Comparison of ENCODE assay signal across 17 cellular contexts in genomic region chr11:10651579-10652361, GRCh38. TPM values are rescaled to one million over a fixed set of nuclear protein-coding genes. Genes with fewer than 3 reads are reported as not detected.
DNase-seq lines count a peak whose midpoint lies in the region; ATAC-seq and TF ChIP-seq lines count a peak whose summit lies in the region.
"Had no signal": no experiment of that assay in that cellular context is flagged by ENCODE, and none has a peak within 500 bp of the region (broad histone marks: within the 10 kb centered on the region; RNA-seq: fewer than 3 reads in every experiment).

No MANE protein-coding gene starts in this region.

- H3K14ac ChIP-seq in mesenchymal stem cell (ENCODE audit: low read length in 2 of 2), result peak overlapping the region in 1 of 2 experiments; percentile 6

- ATAC-seq in Right ventricle myocardium inferior (no peak), Right ventricle myocardium superior (ENCODE audit: poor library complexity) (no peak)
- no peak for ATAC-seq in activated CD4-positive, alpha-beta T cell treated with anti-CD3 and anti-CD28 coated beads for 36 hours
- ATAC-seq: A549; activated CD8-positive, alpha-beta memory T cell treated with anti-CD3 and anti-CD28 coated beads, Interleukin-2, amount 10 ng/mL, durations not matched to agents 7 days and 5 days; left lobe of liver; SK-N-SH treated with all-trans-retinoic acid at 6 μM for 48 hours had no signal

- H3K27me3 ChIP-seq in mesenchymal stem cell (ENCODE audit: control insufficient read depth in 1 of 2, insufficient read depth in 1 of 2, low read length in 2 of 2), result no peaks in the 10 kb centered on the region
- H3K27me3 ChIP-seq in vagina, result no peaks in the 10 kb centered on the region

- peak overlapping the region; percentile 98 for H4K91ac ChIP-seq in mesenchymal stem cell (ENCODE audit: low read length)

- H3K4ac ChIP-seq in mesenchymal stem cell (ENCODE audit: low read depth in 1 of 2, low read length in 2 of 2), result peak overlapping the region; percentile 69 to 95

- peak overlapping the region in 1 of 2 experiments; percentile 76 for H2BK12ac ChIP-seq in mesenchymal stem cell (ENCODE audit: low read length in 2 of 2)

- H3K27ac Mint-ChIP-seq in activated CD4-positive, alpha-beta T cell treated with anti-CD3 and anti-CD28 coated beads for 36 hours, result no peak overlapping the region
- H3K27ac Mint-ChIP-seq: activated CD8-positive, alpha-beta memory T cell treated with anti-CD3 and anti-CD28 coated beads, Interleukin-2, amount 10 ng/mL, durations not matched to agents 7 days and 5 days; activated naive CD4-positive, alpha-beta T cell treated with anti-CD3 and anti-CD28 coated beads, Interleukin-2, amount 10 ng/mL, durations not matched to agents 7 days and 5 days; H9 had no signal

- no peak overlapping the region for H2AFZ ChIP-seq in mesenchymal stem cell (ENCODE audit: low read depth, low read length)

- H3K27ac ChIP-seq in mesenchymal stem cell (ENCODE audit: low read length, poor library complexity, severe bottlenecking), result peak overlapping the region; percentile 1
- H3K27ac ChIP-seq in vagina, result peak overlapping the region; percentile 20

- H2BK15ac ChIP-seq in mesenchymal stem cell (ENCODE audit: low read depth, poor library complexity, severe bottlenecking), result peak overlapping the region; percentile 87

- H3K79me1 ChIP-seq in mesenchymal stem cell (replicated peaks; ENCODE audit: low read length, poor library complexity, severe bottlenecking), result peaks cover 3% of the 10 kb centered on the region

- H2AK5ac ChIP-seq in mesenchymal stem cell (ENCODE audit: low read length, severe bottlenecking), result no peak overlapping the region

- H3K4me3 Mint-ChIP-seq in activated CD4-positive, alpha-beta T cell treated with anti-CD3 and anti-CD28 coated beads for 36 hours, result no peak overlapping the region
- H3K4me3 Mint-ChIP-seq: activated CD8-positive, alpha-beta memory T cell treated with anti-CD3 and anti-CD28 coated beads, Interleukin-2, amount 10 ng/mL, durations not matched to agents 7 days and 5 days; activated naive CD4-positive, alpha-beta T cell treated with anti-CD3 and anti-CD28 coated beads, Interleukin-2, amount 10 ng/mL, durations not matched to agents 7 days and 5 days; H9; nephron progenitor cell had no signal

- H3K23ac ChIP-seq in mesenchymal stem cell (ENCODE audit: low read length in 2 of 2), result peak overlapping the region in 1 of 2 experiments; percentile 14

- intact Hi-C loops in Right ventricle myocardium inferior (cut with DNase I) (loop anchor here (10.0 kb wide), 2 partner anchors 87 to 137 kb away; partner anchors contain the start of gene LYVE1), Right ventricle myocardium superior (cut with DNase I) (loop anchor here (10.0 kb wide), 2 partner anchors 137 to 247 kb away; no protein-coding TSS in a partner anchor), vagina (cut with DNase I) (no loop called here)
- intact Hi-C loops in activated CD4-positive, alpha-beta T cell treated with anti-CD3 and anti-CD28 coated beads for 36 hours (cut with DNase I, micrococcal nuclease), result no loop called here

- peaks cover 1% of the 10 kb centered on the region for H3K4me1 Mint-ChIP-seq in activated CD4-positive, alpha-beta T cell treated with anti-CD3 and anti-CD28 coated beads for 36 hours

- POLR2A ChIA-PET in activated CD4-positive, alpha-beta T cell treated with anti-CD3 and anti-CD28 coated beads for 36 hours (lab: Charles Lee), result no interaction called here

- no peaks in the 10 kb centered on the region for H3K27me3 Mint-ChIP-seq in activated CD4-positive, alpha-beta T cell treated with anti-CD3 and anti-CD28 coated beads for 36 hours
- H3K27me3 Mint-ChIP-seq: activated CD8-positive, alpha-beta memory T cell treated with anti-CD3 and anti-CD28 coated beads, Interleukin-2, amount 10 ng/mL, durations not matched to agents 7 days and 5 days had no signal

- peak overlapping the region; percentile 22 for H2BK120ac ChIP-seq in mesenchymal stem cell (ENCODE audit: low read depth, low read length)

- DNase-seq in Right ventricle myocardium inferior (ENCODE audit: missing footprints) (peak; percentile 61), Right ventricle myocardium superior (no peak), SW480 (ENCODE audit: low spot score) (peak; percentile 68), mesenchymal stem cell (peak; percentile 67), vagina (ENCODE audit: extremely low spot score in 2 of 2) (no peak), glomerular visceral epithelial cell (ENCODE audit: extremely low spot score) (no peak), HCEC 1CT (no peak)
- DNase-seq in activated CD4-positive, alpha-beta T cell treated with anti-CD3 and anti-CD28 coated beads for 36 hours, result no peak
- DNase-seq: activated CD8-positive, alpha-beta memory T cell treated with anti-CD3 and anti-CD28 coated beads, Interleukin-2, amount 10 ng/mL, durations not matched to agents 7 days and 5 days; activated naive CD4-positive, alpha-beta T cell treated with anti-CD3 and anti-CD28 coated beads, Interleukin-2, amount 10 ng/mL, durations not matched to agents 7 days and 5 days; central memory CD4-positive, alpha-beta T cell; H9; NCI-H1048; nephron progenitor cell had no signal

- H3K4me1 ChIP-seq in mesenchymal stem cell (ENCODE audit: control insufficient read depth, insufficient read depth, low read depth, low read length) (peaks cover 18% of the 10 kb centered on the region), vagina (peaks cover 62% of the 10 kb centered on the region)

- no peak for TF ChIP-seq CTCF in vagina (IDR thresholded peaks at IDR 0.05)

- H3K9me3 ChIP-seq in mesenchymal stem cell (ENCODE audit: control insufficient read depth, low read length) (no peaks in the 10 kb centered on the region), vagina (no peaks in the 10 kb centered on the region)
- H3K9me3 ChIP-seq: A549 had no signal

- H3K36me3 ChIP-seq in mesenchymal stem cell (ENCODE audit: control insufficient read depth in 1 of 2, insufficient read depth in 2 of 2, low read depth in 1 of 2, low read length in 2 of 2), result peaks cover 0 to 5% of the 10 kb centered on the region in 2 experiments
- H3K36me3 ChIP-seq in vagina, result no peaks in the 10 kb centered on the region

- H3K4me2 ChIP-seq in mesenchymal stem cell (ENCODE audit: low read length, poor library complexity, severe bottlenecking), result no peak overlapping the region
- H3K4me2 ChIP-seq: A549 had no signal

- no peaks in the 10 kb centered on the region for H3K36me3 Mint-ChIP-seq in activated CD4-positive, alpha-beta T cell treated with anti-CD3 and anti-CD28 coated beads for 36 hours (ENCODE audit: low read depth)
- H3K36me3 Mint-ChIP-seq: activated CD8-positive, alpha-beta memory T cell treated with anti-CD3 and anti-CD28 coated beads, Interleukin-2, amount 10 ng/mL, durations not matched to agents 7 days and 5 days; activated naive CD4-positive, alpha-beta T cell treated with anti-CD3 and anti-CD28 coated beads, Interleukin-2, amount 10 ng/mL, durations not matched to agents 7 days and 5 days had no signal

- CTCF ChIA-PET in activated CD4-positive, alpha-beta T cell treated with anti-CD3 and anti-CD28 coated beads for 36 hours (lab: Charles Lee), result interaction anchor here (0.8 to 4.5 kb wide), 4 partner anchors 19 to 246 kb away, joined by 3 to 21 read pairs (median 4); partner anchors contain the start of gene RNF141

- peak overlapping the region; percentile 37 to 76 for H3K18ac ChIP-seq in mesenchymal stem cell (ENCODE audit: low read depth in 1 of 2, low read length in 2 of 2)

- no peak overlapping the region for H3K9ac ChIP-seq in mesenchymal stem cell (ENCODE audit: low read length)

- no peaks in the 10 kb centered on the region for H3K9me3 Mint-ChIP-seq in activated CD4-positive, alpha-beta T cell treated with anti-CD3 and anti-CD28 coated beads for 36 hours (ENCODE audit: low read depth)
- H3K9me3 Mint-ChIP-seq: activated naive CD4-positive, alpha-beta T cell treated with anti-CD3 and anti-CD28 coated beads, Interleukin-2, amount 10 ng/mL, durations not matched to agents 7 days and 5 days; H9; nephron progenitor cell had no signal

- peak overlapping the region; percentile 96 for H4K8ac ChIP-seq in mesenchymal stem cell (ENCODE audit: low read length)

- no peak for TF ChIP-seq POLR2A in vagina (IDR thresholded peaks at IDR 0.05)

- WGBS in mesenchymal stem cell, result 74% methylated on average over 15 of the region's 15 CpGs

- H2BK5ac ChIP-seq in mesenchymal stem cell (ENCODE audit: low read depth, low read length, poor library complexity, severe bottlenecking), result no peak overlapping the region

- no peak overlapping the region for H3K4me3 ChIP-seq in mesenchymal stem cell (ENCODE audit: insufficient read depth in 1 of 2, low read depth in 1 of 2, low read length in 2 of 2)
- H3K4me3 ChIP-seq in vagina, result no peak overlapping the region
- H3K4me3 ChIP-seq: A549 had no signal

RNA-seq across cellular contexts. Expression of gene IRAG1, which starts 41.8 kb away (rescaled TPM):
- total RNA-seq in Right ventricle myocardium inferior (5.9 TPM), Right ventricle myocardium superior (4.5 TPM), vagina (18.2 TPM)
- polyA plus RNA-seq in mesenchymal stem cell (2013, experiment 1 of 2), result 21.1 TPM
- 20.4 TPM for polyA plus RNA-seq in mesenchymal stem cell (2013, experiment 2 of 2)
- total RNA-seq in activated CD4-positive, alpha-beta T cell treated with anti-CD3 and anti-CD28 coated beads for 36 hours, result not detected
- total RNA-seq: activated CD8-positive, alpha-beta memory T cell treated with anti-CD3 and anti-CD28 coated beads, Interleukin-2, amount 10 ng/mL, durations not matched to agents 7 days and 5 days had no signal

Comparison
In these comparisons a context has a peak if more than half of its experiments do, and no peak if none do; other contexts are left out.
1. DNase-seq: peak in Right ventricle myocardium inferior (single experiment), SW480 (single experiment) and mesenchymal stem cell (single experiment); none in Right ventricle myocardium superior (single experiment), vagina (0 of 2), activated CD4-positive, alpha-beta T cell treated with anti-CD3 and anti-CD28 coated beads for 36 hours (single experiment), glomerular visceral epithelial cell (single experiment) and HCEC 1CT (single experiment).
2. intact Hi-C loops: an anchor here in Right ventricle myocardium inferior (10.0 kb wide) and Right ventricle myocardium superior (10.0 kb wide); none called in vagina and activated CD4-positive, alpha-beta T cell treated with anti-CD3 and anti-CD28 coated beads for 36 hours.